In the genomic region with DNA sequence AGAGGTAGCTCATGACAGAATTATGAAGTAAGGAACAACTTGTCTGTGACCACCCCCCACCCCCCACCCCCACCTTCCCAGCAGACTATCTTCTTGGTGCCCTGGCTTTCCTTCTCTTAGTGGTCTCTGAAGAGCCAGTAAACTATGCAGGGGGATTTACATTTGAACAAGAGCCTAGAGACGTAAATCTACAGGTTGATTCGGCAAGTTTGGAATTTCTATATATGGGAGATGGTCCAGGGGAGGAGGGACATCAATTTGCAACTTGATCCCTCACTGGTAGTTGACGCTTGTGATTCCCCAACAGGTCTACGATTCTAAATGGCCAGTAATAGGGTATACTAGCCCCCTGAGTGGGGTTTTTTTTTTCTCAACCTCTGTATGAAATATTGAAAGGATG, we compare ENCODE assay signal across 24 cellular contexts. TPM values are rescaled to one million over a fixed set of nuclear protein-coding genes. Genes with fewer than 3 reads are reported as not detected.
"Had no signal": no experiment of that assay in that cellular context is flagged by ENCODE, and none has a peak within 500 bp of the region (broad histone marks: within the 10 kb centered on the region; RNA-seq: fewer than 3 reads in every experiment).

No MANE protein-coding gene starts in this region.

- ATAC-seq: HepG2 had no signal

- H3K9me3 ChIP-seq: MG63, SJSA1 had no signal

- H3K4me3 ChIP-seq: MG63, SJSA1, SK-N-MC had no signal

- H3K27ac ChIP-seq: SJSA1, SK-N-MC had no signal

- H3K36me3 ChIP-seq: MG63, SJSA1 had no signal

- FAIRE-seq: HepG2, RCC 7860 had no signal

- H3K4me1 ChIP-seq: SJSA1 had no signal

- DNase-seq: IMR-90, Karpas-422, KG1, MG63, NCI-H1092, NCI-H1105 treated with DMSO at 0.1 percent for 48 hours, NCI-H1417 treated with DMSO at 0.1 percent for 48 hours, NCI-H146, NCI-H1694 treated with DMSO at 0.1 percent for 48 hours, NCI-H1930, NCI-H2081, NCI-H2107, NCI-H2227 treated with DMSO at 0.1 percent for 48 hours, NCI-H524, NCI-H526 treated with DMSO at 0.1 percent for 48 hours, NCI-H748 treated with DMSO at 0.1 percent for 48 hours, Right ventricle myocardium superior, RPMI8226, SIG-M5 had no signal

- H3K27me3 ChIP-seq: MG63, SJSA1 had no signal

RNA-seq across cellular contexts. Expression of gene ZCCHC12, which starts 59.5 kb away (rescaled TPM):
- total RNA-seq: HT1080, Right ventricle myocardium superior, SJSA1 had no signal
